9 cellular contexts compared by ENCODE assay signal in genomic region chr3:174355505-174355904, GRCh38.
DNase-seq lines count a peak whose midpoint lies in the region; ATAC-seq and TF ChIP-seq lines count a peak whose summit lies in the region.
"Had no signal": no experiment of that assay in that cellular context is flagged by ENCODE, and none has a peak within 500 bp of the region (broad histone marks: within the 10 kb centered on the region; RNA-seq: fewer than 3 reads in every experiment).

No MANE protein-coding gene starts in this region.

- peak in 33 of 56 donors; percentile 8 to 56 (median 28) for TF ChIP-seq CTCF in dorsolateral prefrontal cortex (IDR thresholded peaks at IDR 0.05 in 54 of 56, conservative IDR thresholded peaks at IDR 0.05 in 2 of 56; ENCODE audit: low read depth in 1 of 56, partially characterized antibody in 56 of 56)
- peak; percentile 25 for TF ChIP-seq CTCF in retinal pigment epithelial cell (conservative IDR thresholded peaks at IDR 0.05; ENCODE audit: low read depth, low read length)

- no peak for ATAC-seq in activated T-cell treated with anti-CD3 and anti-CD28 coated beads, Interleukin-2, amount 50 U/mL, for 72 hours (replicated peaks in 1 of 2)

- no peaks in the 10 kb centered on the region for H3K36me3 Mint-ChIP-seq in activated T-cell treated with anti-CD3 and anti-CD28 coated beads, Interleukin-2, amount 50 U/mL, for 72 hours (ENCODE audit: insufficient read depth in 2 of 2)

- H3K9me3 Mint-ChIP-seq in activated T-cell treated with anti-CD3 and anti-CD28 coated beads, Interleukin-2, amount 50 U/mL, for 72 hours = peaks cover 0 to 5% of the 10 kb centered on the region in 2 donors

- H3K4me1 Mint-ChIP-seq in activated T-cell treated with anti-CD3 and anti-CD28 coated beads, Interleukin-2, amount 50 U/mL, for 72 hours (ENCODE audit: low read depth) = no peaks in the 10 kb centered on the region

- H3K27ac Mint-ChIP-seq in activated T-cell treated with anti-CD3 and anti-CD28 coated beads, Interleukin-2, amount 50 U/mL, for 72 hours = no peak overlapping the region

- no peak overlapping the region for H3K27ac ChIP-seq in dorsolateral prefrontal cortex
- H3K27ac ChIP-seq: BLaER1 treated with 17β-estradiol and CSF1 and Interleukin-3, amounts not matched to agents 10 nM and 100 nM had no signal

- no peaks in the 10 kb centered on the region for H3K27me3 Mint-ChIP-seq in activated T-cell treated with anti-CD3 and anti-CD28 coated beads, Interleukin-2, amount 50 U/mL, for 72 hours (ENCODE audit: low read depth)

- H3K4me3 ChIP-seq in dorsolateral prefrontal cortex (no peak overlapping the region), retinal pigment epithelial cell (ENCODE audit: low read length) (no peak overlapping the region)
- H3K4me3 ChIP-seq: BLaER1 treated with 17β-estradiol and CSF1 and Interleukin-3, amounts not matched to agents 10 nM and 100 nM had no signal

- H3K27me3 ChIP-seq in dorsolateral prefrontal cortex = no peaks in the 10 kb centered on the region
- H3K27me3 ChIP-seq: BLaER1 treated with 17β-estradiol and CSF1 and Interleukin-3, amounts not matched to agents 10 nM and 100 nM had no signal

- DNase-seq in NCI-H510A treated with DMSO at 0.1 percent for 48 hours (lab: John Stamatoyannopoulos, UW) = peak; percentile 46
- no peak for DNase-seq in NCI-H510A (lab: John Stamatoyannopoulos, UW)
- peak; percentile 29 for DNase-seq in NCI-H2029 (lab: John Stamatoyannopoulos, UW)
- DNase-seq in dorsolateral prefrontal cortex = no peak
- no peak for DNase-seq in retinal pigment epithelial cell (ENCODE audit: low read depth)
- DNase-seq in stimulated activated naive CD4-positive, alpha-beta T cell (lab: John Stamatoyannopoulos, UW) = no peak
- no peak for DNase-seq in NCI-H774 (lab: John Stamatoyannopoulos, UW)
- no peak for DNase-seq in activated T-cell treated with anti-CD3 and anti-CD28 coated beads, Interleukin-2, amount 50 U/mL, for 72 hours

- no peak overlapping the region for H3K4me3 Mint-ChIP-seq in activated T-cell treated with anti-CD3 and anti-CD28 coated beads, Interleukin-2, amount 50 U/mL, for 72 hours

- intact Hi-C loops in dorsolateral prefrontal cortex (cut with DNase I) = no loop called here

Comparison
In these comparisons a context has a peak if more than half of its experiments do, and no peak if none do; other contexts are left out.
1. DNase-seq: peak in NCI-H510A treated with DMSO at 0.1 percent for 48 hours (single experiment) and NCI-H2029 (single experiment); none in NCI-H510A (single experiment), dorsolateral prefrontal cortex (0 of 10), retinal pigment epithelial cell (single experiment), stimulated activated naive CD4-positive, alpha-beta T cell (0 of 6), NCI-H774 (single experiment) and activated T-cell treated with anti-CD3 and anti-CD28 coated beads, Interleukin-2, amount 50 U/mL, for 72 hours (0 of 2).